8 cellular contexts compared by ENCODE assay signal in genomic region chr6:2222275-2222842, GRCh38. TPM values are rescaled to one million over a fixed set of nuclear protein-coding genes. Genes with fewer than 3 reads are reported as not detected.
DNase-seq lines count a peak whose midpoint lies in the region; FAIRE-seq and TF ChIP-seq lines count a peak whose summit lies in the region.

No MANE protein-coding gene starts in this region.

- H3K27ac ChIP-seq in coronary artery: peak overlapping the region in 1 of 2 donors; percentile 36
- H3K27ac ChIP-seq in parathyroid adenoma: no peak overlapping the region

- H3K9ac ChIP-seq in parathyroid adenoma: no peak overlapping the region

- no peaks in the 10 kb centered on the region for H3K4me1 ChIP-seq in parathyroid adenoma

- no peak overlapping the region for H2AFZ ChIP-seq in parathyroid adenoma

- no peaks in the 10 kb centered on the region for H3K9me3 ChIP-seq in parathyroid adenoma (ENCODE audit: control insufficient read depth, low read length)

- TF ChIP-seq CTCF in coronary artery (IDR thresholded peaks at IDR 0.05) (no peak), parathyroid adenoma (IDR thresholded peaks at IDR 0.05) (no peak)

- FAIRE-seq in GM12891 (lab: Jason Lieb, UNC): peak; percentile 75

- H3K4me2 ChIP-seq in parathyroid adenoma (ENCODE audit: low read length): no peak overlapping the region

- no peaks in the 10 kb centered on the region for H3K27me3 ChIP-seq in parathyroid adenoma (ENCODE audit: control insufficient read depth, insufficient read depth, low read length)

- peaks cover 3% of the 10 kb centered on the region for H3K79me2 ChIP-seq in parathyroid adenoma

- H3K4me3 ChIP-seq in coronary artery: peak overlapping the region; percentile 69
- H3K4me3 ChIP-seq in parathyroid adenoma (ENCODE audit: low read depth, low read length): peak overlapping the region; percentile 32

- no peak for TF ChIP-seq POLR2A in GM12891 (IDR thresholded peaks at IDR 0.05; ENCODE audit: low read depth, low read length)

- no peaks in the 10 kb centered on the region for H3K36me3 ChIP-seq in parathyroid adenoma (ENCODE audit: control insufficient read depth, insufficient read depth, low read length)

- DNase-seq in GM12891 (ENCODE audit: insufficient read length, low spot score): no peak
- DNase-seq in NCI-H1105 (lab: John Stamatoyannopoulos, UW): peak; percentile 69
- DNase-seq in coronary artery (ENCODE audit: low spot score): no peak
- DNase-seq in SW480 (ENCODE audit: low spot score): no peak
- no peak for DNase-seq in T1000 (lab: John Stamatoyannopoulos, UW)
- DNase-seq in NCI-H526 treated with DMSO at 0.1 percent for 48 hours (lab: John Stamatoyannopoulos, UW): no peak
- no peak for DNase-seq in cerebellar cortex (ENCODE audit: low spot score)

TF ChIP-seq in GM12891, 5 proteins besides CTCF, POLR2A, EP300 and RAD21:
- TF ChIP-seq TAF1 (IDR thresholded peaks at IDR 0.05; ENCODE audit: low read depth, low read length): no peak
- TF ChIP-seq SPI1 (IDR thresholded peaks at IDR 0.05; ENCODE audit: low read depth, low read length): no peak
- no peak for TF ChIP-seq POLR2AphosphoS5 (IDR thresholded peaks at IDR 0.05; ENCODE audit: low read depth, low read length)
- no peak for TF ChIP-seq POU2F2 (IDR thresholded peaks at IDR 0.05; ENCODE audit: low read depth, low read length)
- TF ChIP-seq PAX5 (IDR thresholded peaks at IDR 0.05; ENCODE audit: insufficient read depth, low read length, severe bottlenecking): no peak

RNA-seq across cellular contexts. Expression of gene GMDS, which starts 23.0 kb away (rescaled TPM):
- 21.1 TPM for polyA plus RNA-seq in GM12891 (2012; ENCODE audit: low read depth, missing spikeins)
